23 cellular contexts compared by ENCODE assay signal in genomic region chr7:99340659-99341058, GRCh38. TPM values are rescaled to one million over a fixed set of nuclear protein-coding genes. Genes with fewer than 3 reads are reported as not detected.
DNase-seq lines count a peak whose midpoint lies in the region; ATAC-seq and TF ChIP-seq lines count a peak whose summit lies in the region.
"Had no signal": no experiment of that assay in that cellular context is flagged by ENCODE, and none has a peak within 500 bp of the region (broad histone marks: within the 10 kb centered on the region; RNA-seq: fewer than 3 reads in every experiment).

No MANE protein-coding gene starts in this region.

- H3K36me3 Mint-ChIP-seq in HFFc6 (ENCODE audit: low read depth): peaks cover 30% of the 10 kb centered on the region
- peaks cover 42% of the 10 kb centered on the region for H3K36me3 Mint-ChIP-seq in osteocyte (ENCODE audit: unreplicated experiment)

- no peak overlapping the region for H2BK12ac ChIP-seq in mesenchymal stem cell (ENCODE audit: low read length in 2 of 2)

- H3K36me3 ChIP-seq in mesenchymal stem cell (ENCODE audit: control insufficient read depth in 1 of 2, insufficient read depth in 2 of 2, low read depth in 1 of 2, low read length in 2 of 2): peaks cover 33 to 84% of the 10 kb centered on the region in 2 experiments

- no peak overlapping the region for H3K4ac ChIP-seq in mesenchymal stem cell (ENCODE audit: low read depth in 1 of 2, low read length in 2 of 2)

- no peak overlapping the region for H3K27ac Mint-ChIP-seq in HFFc6
- H3K27ac Mint-ChIP-seq in osteocyte (ENCODE audit: unreplicated experiment): no peak overlapping the region

- peaks cover 28% of the 10 kb centered on the region for H3K4me1 Mint-ChIP-seq in HFFc6 (ENCODE audit: low read depth)
- peaks cover 2% of the 10 kb centered on the region for H3K4me1 Mint-ChIP-seq in osteocyte (ENCODE audit: unreplicated experiment)

- no peak overlapping the region for H2BK15ac ChIP-seq in mesenchymal stem cell (ENCODE audit: low read depth, poor library complexity, severe bottlenecking)

- peaks cover 1% of the 10 kb centered on the region for H3K4me1 ChIP-seq in mesenchymal stem cell (ENCODE audit: control insufficient read depth, insufficient read depth, low read depth, low read length)
- H3K4me1 ChIP-seq: A549 had no signal

- no peak for TF ChIP-seq CTCF in HFFc6 (IDR thresholded peaks at IDR 0.05)
- no peak for TF ChIP-seq CTCF in astrocyte of the spinal cord (IDR thresholded peaks at IDR 0.05; ENCODE audit: low read depth, low read length)
- no peak for TF ChIP-seq CTCF in osteocyte (IDR thresholded peaks at IDR 0.05)

- H2AFZ ChIP-seq in mesenchymal stem cell (ENCODE audit: low read depth, low read length): no peak overlapping the region
- H2AFZ ChIP-seq: GM23248 had no signal

- H4K8ac ChIP-seq in mesenchymal stem cell (ENCODE audit: low read length): no peak overlapping the region

- 91% methylated on average over 3 of the region's 3 CpGs for WGBS in mesenchymal stem cell

- no peak overlapping the region for H4K91ac ChIP-seq in mesenchymal stem cell (ENCODE audit: low read length)

- H3K23ac ChIP-seq in mesenchymal stem cell (ENCODE audit: low read length in 2 of 2): no peak overlapping the region

- no peak overlapping the region for H3K4me2 ChIP-seq in mesenchymal stem cell (ENCODE audit: low read length, poor library complexity, severe bottlenecking)
- H3K4me2 ChIP-seq: A549 had no signal

- H3K9me3 Mint-ChIP-seq in HFFc6: no peaks in the 10 kb centered on the region
- no peaks in the 10 kb centered on the region for H3K9me3 Mint-ChIP-seq in osteocyte (ENCODE audit: unreplicated experiment)

- no peaks in the 10 kb centered on the region for H3K27me3 Mint-ChIP-seq in HFFc6 (ENCODE audit: insufficient read depth)
- no peaks in the 10 kb centered on the region for H3K27me3 Mint-ChIP-seq in osteocyte (ENCODE audit: unreplicated experiment)

- H3K18ac ChIP-seq in mesenchymal stem cell (ENCODE audit: low read depth in 1 of 2, low read length in 2 of 2): no peak overlapping the region

- ATAC-seq in HG03045 (IDR thresholded peaks at IDR 0.05; ENCODE audit: unreplicated experiment): no peak
- ATAC-seq: A549, HCT116 had no signal

- no peak overlapping the region for H2BK120ac ChIP-seq in mesenchymal stem cell (ENCODE audit: low read depth, low read length)

- H2BK5ac ChIP-seq in mesenchymal stem cell (ENCODE audit: low read depth, low read length, poor library complexity, severe bottlenecking): no peak overlapping the region

- H3K27me3 ChIP-seq in mesenchymal stem cell (ENCODE audit: control insufficient read depth in 1 of 2, insufficient read depth in 1 of 2, low read length in 2 of 2): no peaks in the 10 kb centered on the region

- H3K4me3 Mint-ChIP-seq in HFFc6: no peak overlapping the region
- H3K4me3 Mint-ChIP-seq in osteocyte (ENCODE audit: unreplicated experiment): no peak overlapping the region

- in situ Hi-C loops in astrocyte of the spinal cord (cut with HindIII; ENCODE audit: low sequenced_read_pairs): no loop called here

- H3K27ac ChIP-seq in mesenchymal stem cell (ENCODE audit: low read length, poor library complexity, severe bottlenecking): no peak overlapping the region
- H3K27ac ChIP-seq: A549, C4-2B, GM23248, SK-N-MC had no signal

- H2AK5ac ChIP-seq in mesenchymal stem cell (ENCODE audit: low read length, severe bottlenecking): no peak overlapping the region

- peak; percentile 26 for DNase-seq in AG08396 (ENCODE audit: low spot score)
- peak; percentile 26 for DNase-seq in HFFc6
- peak; percentile 3 for DNase-seq in astrocyte of the spinal cord (ENCODE audit: low read depth, low spot score)
- DNase-seq in mesenchymal stem cell: peak; percentile 18
- no peak for DNase-seq in globus pallidus (ENCODE audit: low spot score)
- DNase-seq in H4 (ENCODE audit: low spot score): no peak
- no peak for DNase-seq in osteocyte (ENCODE audit: extremely low spot score, unreplicated experiment)
- DNase-seq: DMS79 treated with DMSO at 0.1 percent for 48 hours; GDM1; GM23248; NCI-H1092 treated with DMSO at 0.1 percent for 48 hours; NCI-H1694; NCI-H2081 treated with DMSO at 0.1 percent for 48 hours; NCI-H510A; NCI-H748 treated with DMSO at 0.1 percent for 48 hours; NK-92 treated with Interleukin-12 subunit alpha and Interleukin-12 subunit beta, amount 100 ng/mL, for 24 hours; OCI-M1; Right ventricle myocardium superior had no signal

- no peak overlapping the region for H3K9ac ChIP-seq in mesenchymal stem cell (ENCODE audit: low read length)
- H3K9ac ChIP-seq: GM23248 had no signal

- no peaks in the 10 kb centered on the region for H3K9me3 ChIP-seq in mesenchymal stem cell (ENCODE audit: control insufficient read depth, low read length)
- H3K9me3 ChIP-seq: A549 had no signal

- H3K79me1 ChIP-seq in mesenchymal stem cell (replicated peaks; ENCODE audit: low read length, poor library complexity, severe bottlenecking): peaks cover 18% of the 10 kb centered on the region

- H3K4me3 ChIP-seq in astrocyte of the spinal cord (ENCODE audit: low read depth, low read length) (no peak overlapping the region), mesenchymal stem cell (ENCODE audit: insufficient read depth in 1 of 2, low read depth in 1 of 2, low read length in 2 of 2) (no peak overlapping the region)
- H3K4me3 ChIP-seq: A549, GM23248, SK-N-MC had no signal

- no peak overlapping the region for H3K14ac ChIP-seq in mesenchymal stem cell (ENCODE audit: low read length in 2 of 2)

RNA-seq across cellular contexts. Expression of gene ARPC1A, which starts 15.0 kb away (rescaled TPM):
- 100 to 1,000 TPM; 261 to 285 (median 281) TPM for total RNA-seq in HFFc6 (2021; fragmentation: NEBNext Ultra II Directional; extraction: Animal tissue kit (Norgen Biotek cat#: 25700))
- 293 TPM for polyA plus RNA-seq in mesenchymal stem cell (2013, experiment 1 of 2)
- polyA plus RNA-seq in mesenchymal stem cell (2013, experiment 2 of 2): 307 TPM
- 207 and 218 TPM in 2 replicates for total RNA-seq in H4 (2014; rRNA removed; shearing (Covaris generic))
- 103 and 105 TPM in 2 replicates for total RNA-seq in osteocyte

RNA-seq across cellular contexts. Expression of gene ARPC1B, which starts 33.9 kb away (rescaled TPM):
- total RNA-seq in HFFc6 (2021; fragmentation: NEBNext Ultra II Directional; extraction: Animal tissue kit (Norgen Biotek cat#: 25700)): 100 to 1,000 TPM; 233 to 281 (median 249) TPM
- polyA plus RNA-seq in mesenchymal stem cell (2013, experiment 1 of 2): 211 TPM
- 214 TPM for polyA plus RNA-seq in mesenchymal stem cell (2013, experiment 2 of 2)
- total RNA-seq in H4 (2014; rRNA removed; shearing (Covaris generic)): 495 and 596 TPM in 2 replicates
- 76.1 and 84.9 TPM in 2 replicates for total RNA-seq in osteocyte

Comparison
In these comparisons a context has a peak if more than half of its experiments do, and no peak if none do; other contexts are left out.
1. DNase-seq: peak in AG08396 (single experiment), HFFc6 (single experiment), astrocyte of the spinal cord (single experiment) and mesenchymal stem cell (single experiment); none in globus pallidus (single experiment), H4 (single experiment) and osteocyte (single experiment).